In genomic region chr3:69823710-69824109, GRCh38 we compare ENCODE assay signal across 15 cellular contexts.
A peak's percentile ranks its signal among the peaks of the same experiment; 100 is the strongest.
DNase-seq lines count a peak whose midpoint lies in the region; ATAC-seq, FAIRE-seq and TF ChIP-seq lines count a peak whose summit lies in the region.
"Had no signal": no experiment of that assay in that cellular context is flagged by ENCODE, and none has a peak within 500 bp of the region (broad histone marks: within the 10 kb centered on the region; RNA-seq: fewer than 3 reads in every experiment).

No MANE protein-coding gene starts in this region.

- H3K27me3 ChIP-seq in fibroblast of lung (ENCODE audit: control insufficient read depth, insufficient read depth, low read length) (no peaks in the 10 kb centered on the region), small intestine (ENCODE audit: control insufficient read depth in 2 of 2, insufficient read depth in 2 of 2, low read length in 2 of 2) (no peaks in the 10 kb centered on the region)
- H3K27me3 ChIP-seq: Peyer's patch had no signal

- H3K79me2 ChIP-seq in fibroblast of lung (ENCODE audit: control insufficient read depth, insufficient read depth, low read length): no peaks in the 10 kb centered on the region

- peaks cover 4% of the 10 kb centered on the region for H3K4me1 ChIP-seq in fibroblast of lung (ENCODE audit: control insufficient read depth, extremely low read depth, insufficient read depth, low read length)
- H3K4me1 ChIP-seq in small intestine (ENCODE audit: control insufficient read depth in 2 of 2, insufficient read depth in 1 of 2, low read depth in 1 of 2, low read length in 1 of 2): no peaks in the 10 kb centered on the region
- H3K4me1 ChIP-seq: Peyer's patch had no signal

- 14 to 52% (median 21%) methylated on average over 1 of the region's 1 CpG for WGBS in small intestine, 3 donors

- no peak overlapping the region for H3K4me2 ChIP-seq in fibroblast of lung (ENCODE audit: extremely low read depth, insufficient read depth, low read length)

- no peak for ATAC-seq in GM21576 (IDR thresholded peaks at IDR 0.05; ENCODE audit: unreplicated experiment)

- H3K4me3 Mint-ChIP-seq in activated naive CD8-positive, alpha-beta T cell treated with anti-CD3 and anti-CD28 coated beads for 36 hours: no peak overlapping the region
- H3K4me3 Mint-ChIP-seq: CD4-positive, CD25-positive, alpha-beta regulatory T cell had no signal

- DNase-seq in ELR (ENCODE audit: low read depth) (peak; percentile 4), M059J (ENCODE audit: low read depth) (peak; percentile 28), fibroblast of lung (ENCODE audit: low read depth in 2 of 2) (peak; percentile 22 to 23), small intestine (peak; percentile 1), germinal center (ENCODE audit: low spot score) (no peak)
- no peak for DNase-seq in activated naive CD8-positive, alpha-beta T cell treated with anti-CD3 and anti-CD28 coated beads for 36 hours
- DNase-seq: ACHN; CD4-positive, CD25-positive, alpha-beta regulatory T cell; NCI-H1105 treated with DMSO at 0.1 percent for 48 hours; NCI-H1694 treated with DMSO at 0.1 percent for 48 hours; NCI-H226; NCI-H524 treated with DMSO at 0.1 percent for 48 hours; Peyer's patch; SHP77 had no signal

- H3K9me3 ChIP-seq in fibroblast of lung (ENCODE audit: control insufficient read depth, insufficient read depth, low read depth, low read length): no peaks in the 10 kb centered on the region
- no peaks in the 10 kb centered on the region for H3K9me3 ChIP-seq in small intestine (ENCODE audit: control insufficient read depth, low read depth)
- H3K9me3 ChIP-seq: Peyer's patch had no signal

- no peaks in the 10 kb centered on the region for H4K20me1 ChIP-seq in fibroblast of lung (ENCODE audit: control insufficient read depth, extremely low read depth, insufficient read depth, low read length)

- H3K36me3 ChIP-seq in fibroblast of lung (ENCODE audit: control insufficient read depth, insufficient read depth, low read length): no peaks in the 10 kb centered on the region
- H3K36me3 ChIP-seq in small intestine (ENCODE audit: control insufficient read depth in 2 of 2, insufficient read depth in 2 of 2, low read length in 2 of 2): no peaks in the 10 kb centered on the region
- H3K36me3 ChIP-seq: Peyer's patch had no signal

- H3K27ac ChIP-seq in fibroblast of lung (ENCODE audit: insufficient read depth, low read length) (no peak overlapping the region), small intestine (ENCODE audit: low read depth in 1 of 2, low read length in 1 of 2) (no peak overlapping the region)
- H3K27ac ChIP-seq: Peyer's patch had no signal

- no peaks in the 10 kb centered on the region for H3K9me3 Mint-ChIP-seq in activated naive CD8-positive, alpha-beta T cell treated with anti-CD3 and anti-CD28 coated beads for 36 hours

- no peak overlapping the region for H3K9ac ChIP-seq in fibroblast of lung (ENCODE audit: insufficient read depth, low read length)

- no peaks in the 10 kb centered on the region for H3K36me3 Mint-ChIP-seq in activated naive CD8-positive, alpha-beta T cell treated with anti-CD3 and anti-CD28 coated beads for 36 hours
- H3K36me3 Mint-ChIP-seq: CD4-positive, CD25-positive, alpha-beta regulatory T cell had no signal

- H3K27ac Mint-ChIP-seq in activated naive CD8-positive, alpha-beta T cell treated with anti-CD3 and anti-CD28 coated beads for 36 hours: no peak overlapping the region
- H3K27ac Mint-ChIP-seq: CD4-positive, CD25-positive, alpha-beta regulatory T cell had no signal

- no peaks in the 10 kb centered on the region for H3K4me1 Mint-ChIP-seq in activated naive CD8-positive, alpha-beta T cell treated with anti-CD3 and anti-CD28 coated beads for 36 hours
- H3K4me1 Mint-ChIP-seq: CD4-positive, CD25-positive, alpha-beta regulatory T cell had no signal

- no peak overlapping the region for H2AFZ ChIP-seq in fibroblast of lung (ENCODE audit: low read length)

- no peak for FAIRE-seq in small intestine (lab: Jason Lieb, UNC)

- H3K27me3 Mint-ChIP-seq in activated naive CD8-positive, alpha-beta T cell treated with anti-CD3 and anti-CD28 coated beads for 36 hours: no peaks in the 10 kb centered on the region
- H3K27me3 Mint-ChIP-seq: CD4-positive, CD25-positive, alpha-beta regulatory T cell had no signal

- no peak overlapping the region for H3K4me3 ChIP-seq in fibroblast of lung (replicated peaks in 1 of 4; ENCODE audit: control extremely low read depth in 1 of 4, insufficient read depth in 1 of 4, low read depth in 3 of 4, low read length in 4 of 4)
- H3K4me3 ChIP-seq in small intestine (ENCODE audit: low read depth in 1 of 2, low read length in 2 of 2): no peak overlapping the region
- H3K4me3 ChIP-seq: Peyer's patch had no signal

- TF ChIP-seq CTCF in fibroblast of lung (conservative IDR thresholded peaks at IDR 0.05 in 1 of 2, IDR thresholded peaks at IDR 0.05 in 1 of 2; ENCODE audit: low read depth in 1 of 2, low read length in 2 of 2): no peak

Comparison
In these comparisons a context has a peak if more than half of its experiments do, and no peak if none do; other contexts are left out.
1. DNase-seq: peak in ELR (single experiment), M059J (single experiment), fibroblast of lung (2 of 2) and small intestine (single experiment); none in activated naive CD8-positive, alpha-beta T cell treated with anti-CD3 and anti-CD28 coated beads for 36 hours (single experiment) and germinal center (single experiment).